ENCODE assay signal across 28 cellular contexts in genomic region chr7:67890316-67890715, GRCh38.
"Had no signal": no experiment of that assay in that cellular context is flagged by ENCODE, and none has a peak within 500 bp of the region (broad histone marks: within the 10 kb centered on the region; RNA-seq: fewer than 3 reads in every experiment).

No MANE protein-coding gene starts in this region.

- FAIRE-seq: colon, endometrium, endothelial cell of umbilical vein, frontal cortex had no signal

- H3K27me3 Mint-ChIP-seq: dendritic cell treated with granulocyte-macrophage colony-stimulating factor and Interleukin-4, amounts not matched to agents 40 ng/mL and 50 ng/mL, for 4 days; effector memory CD8-positive, alpha-beta T cell had no signal

- H3K4me3 Mint-ChIP-seq: dendritic cell treated with granulocyte-macrophage colony-stimulating factor and Interleukin-4, amounts not matched to agents 40 ng/mL and 50 ng/mL, for 4 days; effector memory CD8-positive, alpha-beta T cell; endodermal cell had no signal

- H3K36me3 ChIP-seq: colonic mucosa, esophagus squamous epithelium, gastrocnemius medialis, gastroesophageal sphincter, heart left ventricle, heart right ventricle had no signal

- H3K4me3 ChIP-seq: colonic mucosa, coronary artery, dorsolateral prefrontal cortex, esophagus squamous epithelium, gastrocnemius medialis, gastroesophageal sphincter, heart left ventricle, heart right ventricle had no signal

- H3K9me3 ChIP-seq: colonic mucosa, gastrocnemius medialis had no signal

- H3K27me3 ChIP-seq: colonic mucosa, dorsolateral prefrontal cortex, esophagus squamous epithelium, foreskin keratinocyte, gastrocnemius medialis, gastroesophageal sphincter, heart left ventricle, heart right ventricle had no signal

- H3K27ac Mint-ChIP-seq: dendritic cell treated with granulocyte-macrophage colony-stimulating factor and Interleukin-4, amounts not matched to agents 40 ng/mL and 50 ng/mL, for 4 days; effector memory CD8-positive, alpha-beta T cell; endodermal cell had no signal

- DNase-seq: colonic mucosa; cortex of kidney; dermis blood vessel endothelial cell; dorsolateral prefrontal cortex; effector CD4-positive, alpha-beta T cell; effector CD8-positive, alpha-beta T cell; effector memory CD4-positive, alpha-beta T cell; effector memory CD8-positive, alpha-beta T cell; endodermal cell; erythroblast; esophagus squamous epithelium; foreskin fibroblast; foreskin keratinocyte; foreskin melanocyte; gastrocnemius medialis; glutamatergic neuron; head of caudate nucleus; heart left ventricle; heart right ventricle had no signal

- H3K4me1 ChIP-seq: colonic mucosa, esophagus squamous epithelium, foreskin keratinocyte, gastrocnemius medialis, gastroesophageal sphincter, heart left ventricle, heart right ventricle had no signal

- ATAC-seq: effector memory CD8-positive, alpha-beta T cell; esophagus mucosa; foreskin keratinocyte; gastrocnemius medialis; gastroesophageal sphincter; heart left ventricle; heart right ventricle had no signal

- H3K27ac ChIP-seq: colonic mucosa, coronary artery, dorsolateral prefrontal cortex, epithelial cell of prostate, esophagus squamous epithelium, foreskin keratinocyte, gastrocnemius medialis, gastroesophageal sphincter, heart left ventricle, heart right ventricle had no signal

- H3K4me1 Mint-ChIP-seq: endodermal cell had no signal
